1 cellular context compared by ENCODE assay signal in genomic region chr11:12871251-12871650, GRCh38.
TF ChIP-seq lines count a peak whose summit lies in the region.

No MANE protein-coding gene starts in this region.

TF ChIP-seq in IMR-90, 13 proteins besides CTCF, POLR2A, EP300 and RAD21 (continued from another document):
- no peak for TF ChIP-seq ELK1 (IDR thresholded peaks at IDR 0.05; ENCODE audit: borderline replicate concordance, low read depth, low read length)
- TF ChIP-seq USF2 (IDR thresholded peaks at IDR 0.05; ENCODE audit: low read depth, low read length) = no peak
- no peak for TF ChIP-seq FOS (IDR thresholded peaks at IDR 0.05; ENCODE audit: low read depth, low read length)
- no peak for TF ChIP-seq RCOR1 (IDR thresholded peaks at IDR 0.05; ENCODE audit: insufficient replicate concordance, low read length)
- no peak for TF ChIP-seq CHD1 (IDR thresholded peaks at IDR 0.05; ENCODE audit: low read depth, low read length)
- no peak for TF ChIP-seq MAZ (IDR thresholded peaks at IDR 0.05; ENCODE audit: borderline replicate concordance, low read depth, low read length)
- TF ChIP-seq CEBPB (IDR thresholded peaks at IDR 0.05; ENCODE audit: low read depth, low read length) = no peak
- no peak for TF ChIP-seq BHLHE40 (IDR thresholded peaks at IDR 0.05; ENCODE audit: low read depth, low read length)
- no peak for TF ChIP-seq RFX5 (IDR thresholded peaks at IDR 0.05; ENCODE audit: low read depth, low read length)
